22 cellular contexts compared by ENCODE assay signal in genomic region chr9:94630281-94630680, GRCh38. TPM values are rescaled to one million over a fixed set of nuclear protein-coding genes. Genes with fewer than 3 reads are reported as not detected.
"Had no signal": no experiment of that assay in that cellular context is flagged by ENCODE, and none has a peak within 500 bp of the region (broad histone marks: within the 10 kb centered on the region; RNA-seq: fewer than 3 reads in every experiment).

No MANE protein-coding gene starts in this region.

- DNase-seq: activated CD4-positive, alpha-beta memory T cell treated with anti-CD3 and anti-CD28 coated beads for 36 hours; activated CD4-positive, alpha-beta T cell treated with anti-CD3 and anti-CD28 coated beads for 48 hours; activated naive CD4-positive, alpha-beta T cell treated with Interleukin-2 at 50 U/mL for 16 hours; activated naive CD8-positive, alpha-beta T cell treated with anti-CD3 and anti-CD28 coated beads for 36 hours; activated T-cell treated with anti-CD3 and anti-CD28 coated beads, Interleukin-2, amount 50 U/mL, for 48 hours; dermis blood vessel endothelial cell; effector memory CD4-positive, alpha-beta T cell; foreskin melanocyte; mesenchymal stem cell; nephron progenitor cell; stimulated activated CD4-positive, alpha-beta T cell treated with anti-CD3 and anti-CD28 coated beads, Interleukin-15, amount 100 ng/mL, for 24 hours; SW 1271; T-helper 17 cell; trophoblast cell had no signal

- ATAC-seq: sciatic nerve; stimulated activated memory B cell treated with anti-CD40 and anti-IgM and Interleukin-4, amounts not matched to agents 10 μg/mL and 1 μg/mL and 100 μg/mL, for 72 hours; T-helper 17 cell had no signal

RNA-seq across cellular contexts. Expression of gene FBP1, which starts 9.0 kb away (rescaled TPM):
- total RNA-seq: temporal lobe had no signal

RNA-seq across cellular contexts. Expression of gene FBP2, which starts 36.7 kb away (rescaled TPM):
- total RNA-seq: activated CD4-positive, alpha-beta memory T cell treated with anti-CD3 and anti-CD28 coated beads for 36 hours; activated naive CD8-positive, alpha-beta T cell treated with anti-CD3 and anti-CD28 coated beads for 36 hours; cardiac septum; dermis blood vessel endothelial cell; endothelial cell of umbilical vein; esophagus mucosa; kidney epithelial cell; mononuclear cell; sciatic nerve; T-helper 17 cell; temporal lobe had no signal
